ENCODE assay signal across 31 cellular contexts in the genomic region with DNA sequence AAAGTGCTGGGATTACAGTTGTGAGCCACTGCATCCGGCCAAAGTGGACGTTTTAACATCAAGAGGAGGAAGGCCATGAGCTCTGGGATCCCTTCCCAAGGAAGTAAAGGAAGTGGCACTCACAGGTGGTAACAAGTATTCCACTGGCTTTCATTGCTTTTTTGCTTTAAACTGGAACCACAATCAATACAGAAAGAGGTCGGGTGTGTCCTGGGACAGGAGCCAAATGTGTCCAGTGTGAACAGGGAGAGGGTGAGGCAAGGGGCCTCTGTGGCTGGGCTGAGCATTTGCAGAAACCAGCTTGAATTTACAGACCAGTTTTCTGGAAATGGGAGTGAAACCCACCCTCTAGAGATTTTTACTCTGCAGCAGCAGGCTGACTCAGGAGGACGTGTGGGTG. TPM values are rescaled to one million over a fixed set of nuclear protein-coding genes. Genes with fewer than 3 reads are reported as not detected.
"Had no signal": no experiment of that assay in that cellular context is flagged by ENCODE, and none has a peak within 500 bp of the region (broad histone marks: within the 10 kb centered on the region; RNA-seq: fewer than 3 reads in every experiment).

No MANE protein-coding gene starts in this region.

- ATAC-seq: activated CD4-positive, alpha-beta T cell treated with anti-CD3 and anti-CD28 coated beads for 36 hours; body of pancreas; gastrocnemius medialis; naive thymus-derived CD8-positive, alpha-beta T cell; stimulated activated memory B cell treated with anti-CD40 and anti-IgM and Interleukin-4, amounts not matched to agents 10 μg/mL and 1 μg/mL and 100 μg/mL, for 72 hours; stimulated activated naive CD8-positive, alpha-beta T cell treated with anti-CD3 and anti-CD28 coated beads, Interleukin-15, amount 100 ng/mL, for 72 hours had no signal

- DNase-seq: activated CD4-positive, alpha-beta T cell treated with anti-CD3 and anti-CD28 coated beads for 36 hours; activated CD4-positive, CD25-positive, alpha-beta regulatory T cell; activated CD8-positive, alpha-beta memory T cell treated with anti-CD3 and anti-CD28 coated beads for 24 hours; activated effector memory CD4-positive, alpha-beta T cell treated with anti-CD3 and anti-CD28 coated beads, Interleukin-2, amount 50 U/mL, for 16 hours; activated naive CD4-positive, alpha-beta T cell treated with anti-CD3 and anti-CD28 coated beads for 36 hours; activated naive CD8-positive, alpha-beta T cell treated with anti-CD3 and anti-CD28 coated beads for 36 hours; adrenal gland; aorta; cerebellar nuclear complex; dorsolateral prefrontal cortex; effector memory CD4-positive, alpha-beta T cell; gastrocnemius medialis; glutamatergic neuron; islet precursor cell; midbrain; naive thymus-derived CD8-positive, alpha-beta T cell; nucleus accumbens; pancreas; stimulated activated CD4-positive, alpha-beta T cell treated with anti-CD3 and anti-CD28 coated beads, Interleukin-1b, Interleukin-23, amount 100 ng/mL, for 48 hours; stimulated activated CD4-positive, alpha-beta T cell treated with anti-CD3 and anti-CD28 coated beads, Interleukin-4, amount 100 ng/mL, for 4 hours; stimulated activated CD8-positive, alpha-beta memory T cell treated with anti-CD3 and anti-CD28 coated beads, Interleukin-4, amount 100 ng/mL, for 48 hours; stimulated activated naive CD8-positive, alpha-beta T cell treated with anti-CD3 and anti-CD28 coated beads, Interleukin-15, amount 100 ng/mL, for 72 hours; tibial artery had no signal

- H3K9me3 ChIP-seq: adrenal gland, body of pancreas, gastrocnemius medialis, pancreas, right atrium auricular region, tibial artery had no signal

- H3K27ac Mint-ChIP-seq: activated CD4-positive, alpha-beta T cell treated with anti-CD3 and anti-CD28 coated beads for 36 hours; activated naive CD4-positive, alpha-beta T cell treated with anti-CD3 and anti-CD28 coated beads for 36 hours; activated naive CD8-positive, alpha-beta T cell treated with anti-CD3 and anti-CD28 coated beads for 36 hours; memory B cell; stimulated activated memory B cell treated with anti-CD40 and anti-IgM and Interleukin-4, amounts not matched to agents 10 μg/mL and 1 μg/mL and 100 μg/mL, for 72 hours; stimulated activated naive CD8-positive, alpha-beta T cell treated with anti-CD3 and anti-CD28 coated beads, Interleukin-15, amount 100 ng/mL, for 72 hours had no signal

- H3K9me3 Mint-ChIP-seq: activated naive CD4-positive, alpha-beta T cell treated with anti-CD3 and anti-CD28 coated beads for 36 hours; activated naive CD8-positive, alpha-beta T cell treated with anti-CD3 and anti-CD28 coated beads for 36 hours; neural crest cell; stimulated activated naive CD8-positive, alpha-beta T cell treated with anti-CD3 and anti-CD28 coated beads, Interleukin-15, amount 100 ng/mL, for 72 hours had no signal

- H3K4me2 ChIP-seq: smooth muscle cell had no signal

- H3K27ac ChIP-seq: adrenal gland, body of pancreas, cardiac muscle cell, coronary artery, dorsolateral prefrontal cortex, gastrocnemius medialis, pancreas, right atrium auricular region, tibial artery had no signal

- H3K36me3 ChIP-seq: adrenal gland, cardiac muscle cell, gastrocnemius medialis, pancreas, right atrium auricular region, tibial artery had no signal

- H3K36me3 Mint-ChIP-seq: activated naive CD8-positive, alpha-beta T cell treated with anti-CD3 and anti-CD28 coated beads for 36 hours; naive thymus-derived CD8-positive, alpha-beta T cell; stimulated activated memory B cell treated with anti-CD40 and anti-IgM and Interleukin-4, amounts not matched to agents 10 μg/mL and 1 μg/mL and 100 μg/mL, for 72 hours had no signal

- H3K4me1 ChIP-seq: adrenal gland, body of pancreas, gastrocnemius medialis, pancreas, right atrium auricular region, tibial artery had no signal

- H3K4me3 Mint-ChIP-seq: activated CD4-positive, alpha-beta T cell treated with anti-CD3 and anti-CD28 coated beads for 36 hours; activated naive CD4-positive, alpha-beta T cell treated with anti-CD3 and anti-CD28 coated beads for 36 hours; activated naive CD8-positive, alpha-beta T cell treated with anti-CD3 and anti-CD28 coated beads for 36 hours; memory B cell; naive thymus-derived CD8-positive, alpha-beta T cell; neural crest cell; stimulated activated memory B cell treated with anti-CD40 and anti-IgM and Interleukin-4, amounts not matched to agents 10 μg/mL and 1 μg/mL and 100 μg/mL, for 72 hours; stimulated activated naive CD8-positive, alpha-beta T cell treated with anti-CD3 and anti-CD28 coated beads, Interleukin-15, amount 100 ng/mL, for 72 hours had no signal

- H3K4me3 ChIP-seq: adrenal gland, body of pancreas, cardiac muscle cell, coronary artery, dorsolateral prefrontal cortex, gastrocnemius medialis, pancreas, right atrium auricular region, smooth muscle cell, tibial artery had no signal

- H3K27me3 ChIP-seq: adrenal gland, body of pancreas, cardiac muscle cell, dorsolateral prefrontal cortex, gastrocnemius medialis, pancreas, right atrium auricular region, tibial artery had no signal

- H3K27me3 Mint-ChIP-seq: activated CD4-positive, alpha-beta T cell treated with anti-CD3 and anti-CD28 coated beads for 36 hours; activated naive CD8-positive, alpha-beta T cell treated with anti-CD3 and anti-CD28 coated beads for 36 hours; stimulated activated naive CD8-positive, alpha-beta T cell treated with anti-CD3 and anti-CD28 coated beads, Interleukin-15, amount 100 ng/mL, for 72 hours had no signal

- H3K4me1 Mint-ChIP-seq: activated CD4-positive, alpha-beta T cell treated with anti-CD3 and anti-CD28 coated beads for 36 hours; activated naive CD8-positive, alpha-beta T cell treated with anti-CD3 and anti-CD28 coated beads for 36 hours; memory B cell; stimulated activated memory B cell treated with anti-CD40 and anti-IgM and Interleukin-4, amounts not matched to agents 10 μg/mL and 1 μg/mL and 100 μg/mL, for 72 hours; stimulated activated naive CD8-positive, alpha-beta T cell treated with anti-CD3 and anti-CD28 coated beads, Interleukin-15, amount 100 ng/mL, for 72 hours had no signal

RNA-seq across cellular contexts. Expression of a gene that starts 56.4 kb away (rescaled TPM):
- polyA plus RNA-seq: naive thymus-derived CD8-positive, alpha-beta T cell had no signal
